In genomic region chr11:119057000-119057769, GRCh38 we compare ENCODE assay signal across 8 cellular contexts. TPM values are rescaled to one million over a fixed set of nuclear protein-coding genes. Genes with fewer than 3 reads are reported as not detected.
DNase-seq lines count a peak whose midpoint lies in the region; ATAC-seq and TF ChIP-seq lines count a peak whose summit lies in the region.

HYOU1 (minus strand) TSS chr11:119057205; CDS start chr11:119056160, 1,045 bp downstream.

- DNase-seq in DMS153 (lab: John Stamatoyannopoulos, UW) (peak; percentile 89), OCI-M2 (lab: John Stamatoyannopoulos, UW; ENCODE audit: unreplicated experiment) (peak; percentile 50), activated T-cell treated with anti-CD3 and anti-CD28 coated beads for 48 hours (ENCODE audit: low read depth) (peak; percentile 100), epithelial cell of proximal tubule (ENCODE audit: low read depth) (peak; percentile 41)
- peak; percentile 99 for DNase-seq in stimulated activated CD8-positive, alpha-beta memory T cell treated with anti-CD3 and anti-CD28 coated beads, Interleukin-4, amount 100 ng/mL, for 48 hours

- H3K36me3 ChIP-seq in mucosa of rectum (ENCODE audit: control insufficient read depth in 2 of 2, insufficient read depth in 2 of 2, low read length in 2 of 2) = peaks cover 24 to 27% of the 10 kb centered on the region in 2 donors

- H3K27me3 ChIP-seq in mucosa of rectum (ENCODE audit: control insufficient read depth in 2 of 2, insufficient read depth in 2 of 2, low read length in 2 of 2) = no peaks in the 10 kb centered on the region

- TF ChIP-seq CTCF in epithelial cell of proximal tubule (conservative IDR thresholded peaks at IDR 0.05; ENCODE audit: low read depth, low read length) = peak; percentile 30

- H3K4me1 ChIP-seq in mucosa of rectum (ENCODE audit: control insufficient read depth in 2 of 2, insufficient read depth in 2 of 2, low read length in 2 of 2) = peaks cover 13 to 20% of the 10 kb centered on the region in 2 donors

- H3K9me3 Mint-ChIP-seq in IgD-negative memory B cell = no peaks in the 10 kb centered on the region

- H3K27ac Mint-ChIP-seq in IgD-negative memory B cell = peak within 1 kb of the TSS; percentile 93 to 97 (median 96)

- no peaks in the 10 kb centered on the region for H3K9me3 ChIP-seq in mucosa of rectum (ENCODE audit: control insufficient read depth in 2 of 2, low read length in 2 of 2)

- H3K4me1 Mint-ChIP-seq in IgD-negative memory B cell = peaks cover 22 to 29% (median 27%) of the 10 kb centered on the region in 3 donors

- H3K9ac ChIP-seq in mucosa of rectum (ENCODE audit: low read depth in 1 of 2, low read length in 2 of 2) = peak within 1 kb of the TSS; percentile 77 to 88

- no peaks in the 10 kb centered on the region for H3K27me3 Mint-ChIP-seq in IgD-negative memory B cell

- ATAC-seq in GM21529 (IDR thresholded peaks at IDR 0.05; ENCODE audit: unreplicated experiment) = peak; percentile 91

- H3K4me3 ChIP-seq in epithelial cell of proximal tubule (ENCODE audit: low read depth, low read length) = peak within 1 kb of the TSS; percentile 74
- H3K4me3 ChIP-seq in mucosa of rectum (ENCODE audit: low read length in 2 of 2) = peak within 1 kb of the TSS; percentile 86 to 89

- H3K27ac ChIP-seq in mucosa of rectum (ENCODE audit: low read depth in 2 of 2, low read length in 2 of 2) = peak within 1 kb of the TSS; percentile 83 to 87

- peak within 1 kb of the TSS; percentile 95 to 99 (median 98) for H3K4me3 Mint-ChIP-seq in IgD-negative memory B cell

- peaks cover 6% of the 10 kb centered on the region for H3K36me3 Mint-ChIP-seq in IgD-negative memory B cell

RNA-seq across cellular contexts. Expression of gene HYOU1, which starts in this region (rescaled TPM):
- 16.4 TPM for polyA plus RNA-seq in IgD-negative memory B cell
- total RNA-seq in epithelial cell of proximal tubule = 115 and 135 TPM in 2 replicates

Comparison
In these comparisons a context has a peak if more than half of its experiments do, and no peak if none do; other contexts are left out.
1. Peak in every context shown above with its lines: DNase-seq, ATAC-seq, H3K4me3 ChIP-seq and H3K27ac ChIP-seq.
2. DNase-seq: peak in every context shown above with its lines; median percentile 100 in activated T-cell treated with anti-CD3 and anti-CD28 coated beads for 48 hours; 99 in stimulated activated CD8-positive, alpha-beta memory T cell treated with anti-CD3 and anti-CD28 coated beads, Interleukin-4, amount 100 ng/mL, for 48 hours; 89 in DMS153; 50 in OCI-M2; 41 in epithelial cell of proximal tubule.